9 cellular contexts compared by ENCODE assay signal in genomic region chr15:82781349-82781748, GRCh38. TPM values are rescaled to one million over a fixed set of nuclear protein-coding genes. Genes with fewer than 3 reads are reported as not detected.
"Had no signal": no experiment of that assay in that cellular context is flagged by ENCODE, and none has a peak within 500 bp of the region (broad histone marks: within the 10 kb centered on the region; RNA-seq: fewer than 3 reads in every experiment).

No MANE protein-coding gene starts in this region.

- H3K4me3 ChIP-seq: GM12878 had no signal

- DNase-seq: GDM1, GF-D8 had no signal

- ATAC-seq: GM12878 had no signal

- FAIRE-seq: G401.6, GM12878, GM12891, GM12892, GM18507, GM19239 had no signal

RNA-seq across cellular contexts. Expression of gene FSD2, which starts 24.5 kb away (rescaled TPM):
- total RNA-seq: G401 had no signal
